In the genomic region with DNA sequence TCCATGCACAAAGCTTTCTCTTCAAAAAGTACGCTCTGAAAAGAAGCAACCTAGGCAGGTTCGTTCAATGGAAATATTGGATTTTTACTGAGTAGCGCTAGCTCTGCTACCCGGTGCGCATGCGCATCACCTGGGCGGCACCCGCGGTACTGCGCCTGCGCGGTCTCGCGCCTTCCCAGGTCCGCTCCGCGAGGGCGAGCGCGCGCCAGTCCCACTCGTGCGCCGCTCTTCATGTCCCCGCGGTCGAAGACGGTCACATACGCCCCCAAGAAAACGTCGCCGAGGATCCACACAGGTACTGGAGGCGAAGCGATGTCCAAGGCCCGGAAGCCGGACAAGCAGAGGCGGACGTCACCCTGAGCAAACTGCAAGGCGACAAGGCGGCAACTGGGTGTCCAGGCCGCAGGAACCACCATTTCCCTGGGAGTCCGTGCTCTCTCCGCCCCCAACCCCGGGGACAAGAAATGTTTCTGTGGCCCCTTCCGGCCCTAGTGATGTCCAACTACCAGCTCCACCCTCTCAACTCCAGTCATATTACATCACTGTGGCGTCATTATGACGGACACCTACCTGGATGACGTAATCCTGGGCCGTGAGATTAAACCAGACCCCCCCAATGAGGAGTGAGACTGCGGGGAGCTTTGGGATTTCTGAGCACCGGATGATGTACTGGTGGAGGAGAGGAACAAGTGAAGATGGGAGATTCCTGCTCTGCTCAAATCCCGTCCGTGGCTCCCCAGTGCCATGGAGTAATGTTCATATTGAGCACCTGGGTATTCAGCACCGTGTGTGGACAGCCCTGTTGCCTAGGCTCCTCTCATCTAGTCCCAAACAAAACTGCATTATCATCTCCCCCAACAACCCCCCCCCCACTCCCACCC, we compare ENCODE assay signal across 8 cellular contexts. TPM values are rescaled to one million over a fixed set of nuclear protein-coding genes. Genes with fewer than 3 reads are reported as not detected.
A peak's percentile ranks its signal among the peaks of the same experiment; 100 is the strongest.
DNase-seq lines count a peak whose midpoint lies in the region; ATAC-seq, FAIRE-seq and TF ChIP-seq lines count a peak whose summit lies in the region.

No MANE protein-coding gene starts in this region.

- no peak for TF ChIP-seq EP300 in A549 (IDR thresholded peaks at IDR 0.05)

- FAIRE-seq in A549 (lab: Jason Lieb, UNC) = no peak

- no peak for TF ChIP-seq RAD21 in A549 (conservative IDR thresholded peaks at IDR 0.05 in 1 of 2, IDR thresholded peaks at IDR 0.05 in 1 of 2)

- TF ChIP-seq POLR2A in A549 (IDR thresholded peaks at IDR 0.05; ENCODE audit: low read length) = peak; percentile 96

- intact Hi-C loops in Right ventricle myocardium inferior (cut with DNase I) (no loop called here), posterior vena cava (cut with DNase I) (loop anchor here in 1 of 2 donors (5.0 kb wide), 1 partner anchor 1037 kb away; no protein-coding TSS in a partner anchor)

- DNase-seq in A549 (ENCODE audit: low read depth in 1 of 2, low spot score in 1 of 2) (peak; percentile 90 to 99), Right ventricle myocardium inferior (ENCODE audit: missing footprints) (peak; percentile 88), posterior vena cava (ENCODE audit: low spot score) (peak; percentile 90)
- peak; percentile 68 for DNase-seq in activated gamma-delta T cell treated with anti-CD3 and anti-CD28 coated beads, Interleukin-2, amount 50 U/mL, for 16 hours (ENCODE audit: low read depth)

- H3K4me1 ChIP-seq in A549 (peaks cover 29% of the 10 kb centered on the region), urinary bladder (ENCODE audit: insufficient read depth) (no peaks in the 10 kb centered on the region)

- H3K9me3 ChIP-seq in A549 = 0 out of 3 replicates have a peak, but pooled peaks cover 3% of the 10 kb centered on the region

- WGBS in A549 (ENCODE audit: missing lambda C conversion rate) = 15% methylated on average over 33 of the region's 54 CpGs
- WGBS in urinary bladder = 11% methylated on average over 54 of the region's 54 CpGs

- ATAC-seq in A549 (peak in 1 of 2 experiments; percentile 9; a peak in 3 of 6 replicates), GM18517 (IDR thresholded peaks at IDR 0.05; ENCODE audit: unreplicated experiment) (peak; percentile 37), HG03108 (IDR thresholded peaks at IDR 0.05; ENCODE audit: unreplicated experiment) (peak; percentile 19), Right ventricle myocardium inferior (peak; percentile 23)

- peak overlapping the region; percentile 81 for H3K4me2 ChIP-seq in A549

- CTCF ChIA-PET in A549 (lab: Yijun Ruan, JAX) = interaction anchor here (0.9 to 2.6 kb wide), 8 partner anchors 10 to 223 kb away, joined by 3 to 12 read pairs (median 6); no protein-coding TSS in a partner anchor

- peak overlapping the region; percentile 75 to 88 for H3K27ac ChIP-seq in A549
- peak overlapping the region; percentile 26 for H3K27ac ChIP-seq in urinary bladder (ENCODE audit: low read depth)

- POLR2A ChIA-PET in A549 (lab: Yijun Ruan, JAX) = interaction anchor here (0.6 to 1.4 kb wide), 9 partner anchors 9 to 177 kb away, joined by 3 to 8 read pairs (median 3); a partner anchor contains a TSS

- no peak for TF ChIP-seq CTCF in A549 (IDR thresholded peaks at IDR 0.05)

- no peaks in the 10 kb centered on the region for H3K36me3 ChIP-seq in urinary bladder (ENCODE audit: insufficient read depth)

- H3K4me3 ChIP-seq in A549 = peak overlapping the region; percentile 45
- H3K4me3 ChIP-seq in urinary bladder (ENCODE audit: low read depth, low read length) = no peak overlapping the region

TF ChIP-seq in A549, 52 proteins besides CTCF, POLR2A, EP300 and RAD21 (continues in another document):
- TF ChIP-seq ZNF302 (CRISPR knock-in tag; IDR thresholded peaks at IDR 0.05) (no peak), PHF8 (IDR thresholded peaks at IDR 0.05; ENCODE audit: borderline replicate concordance, low read depth) (peak; percentile 81; the same call in 1 of the 2 replicates), BHLHE40 (IDR thresholded peaks at IDR 0.05; ENCODE audit: low read depth, low read length) (no peak), SMC3 (IDR thresholded peaks at IDR 0.05) (no peak), RNF2 (IDR thresholded peaks at IDR 0.05; ENCODE audit: borderline replicate concordance, low read depth) (peak; percentile 97; the same call in 1 of the 2 replicates), HOXA7 (CRISPR knock-in tag; IDR thresholded peaks at IDR 0.05) (no peak), EHMT2 (IDR thresholded peaks at IDR 0.05; ENCODE audit: low read depth) (no peak), CHD4 (IDR thresholded peaks at IDR 0.05; ENCODE audit: borderline replicate concordance) (no peak), MAFK (IDR thresholded peaks at IDR 0.05; ENCODE audit: partially characterized antibody) (no peak), CBX8 (IDR thresholded peaks at IDR 0.05) (no peak), ESRRA (IDR thresholded peaks at IDR 0.05; ENCODE audit: borderline replicate concordance, low read length) (no peak), TFCP2L1 (CRISPR knock-in tag; IDR thresholded peaks at IDR 0.05) (peak; percentile 83; the same call in 1 of the 2 replicates), FOSB (CRISPR knock-in tag; IDR thresholded peaks at IDR 0.05) (no peak), SREBF2 (IDR thresholded peaks at IDR 0.05) (no peak), RCOR1 (IDR thresholded peaks at IDR 0.05; ENCODE audit: low read depth, low read length) (no peak), FOSL2 (IDR thresholded peaks at IDR 0.05) (no peak), FOSL2 (CRISPR knock-in tag; IDR thresholded peaks at IDR 0.05) (peak; percentile 45; the same call in 1 of the 2 replicates)

TF ChIP-seq in PFSK-1, 5 proteins besides CTCF, POLR2A, EP300 and RAD21:
- TF ChIP-seq FOXP2 (optimal IDR thresholded peaks at IDR 0.05; ENCODE audit: borderline replicate concordance, extremely low read depth, extremely low read length, insufficient read depth) (no peak), SIN3A (IDR thresholded peaks at IDR 0.05; ENCODE audit: borderline replicate concordance, insufficient read depth, low read length) (no peak), POLR2AphosphoS5 (IDR thresholded peaks at IDR 0.05; ENCODE audit: low read depth, low read length) (0 out of 2 replicates have a peak, but pooled peaks have one; percentile 34), TAF1 (IDR thresholded peaks at IDR 0.05; ENCODE audit: borderline replicate concordance, insufficient read depth, low read length) (no peak)

RNA-seq across cellular contexts. Expression of a gene that starts 4.8 kb away (rescaled TPM):
- polyA plus RNA-seq in A549 (2011; rRNA removed) = 0.17 and 0.32 TPM in 2 replicates
- 0.30 and 0.41 TPM in 2 replicates for polyA plus RNA-seq in A549 (2012; cell fraction: cytosol; rRNA removed)
- 1.3 and 1.5 TPM in 2 replicates for polyA plus RNA-seq in A549 (2012; cell fraction: nucleus; rRNA removed)
- polyA plus RNA-seq in A549 (2017; fragmentation: RNase III; extraction: RNeasy Plus Mini Kit Qiagen cat#74134 plus additional on column Dnase treatment) = 1.0 to 1.7 TPM (median 1.4 TPM) in 3 replicates
- 0.54 and 0.83 TPM in 2 replicates for polyA minus RNA-seq in A549 (2011; rRNA and poly(A)+ RNA removed)
- 2.4 TPM for polyA plus RNA-seq in PFSK-1 (2012; ENCODE audit: insufficient read length, low read depth)
- total RNA-seq in Right ventricle myocardium inferior = 1.7 TPM
- total RNA-seq in posterior vena cava = under 1 TPM; 0.83 to 0.90 TPM
- 0.79 TPM for total RNA-seq in urinary bladder
- 0.52 TPM for polyA plus RNA-seq in urinary bladder

RNA-seq across cellular contexts. Expression of a gene that starts 31.5 kb away (rescaled TPM):
- 1.3 and 1.7 TPM in 2 replicates for polyA plus RNA-seq in A549 (2011; rRNA removed)
- polyA plus RNA-seq in A549 (2012; cell fraction: cytosol; rRNA removed) = 1.3 and 1.4 TPM in 2 replicates
- polyA plus RNA-seq in A549 (2012; cell fraction: nucleus; rRNA removed) = 5.7 and 7.2 TPM in 2 replicates
- polyA plus RNA-seq in A549 (2017; fragmentation: RNase III; extraction: RNeasy Plus Mini Kit Qiagen cat#74134 plus additional on column Dnase treatment) = 1.5 to 2.0 TPM (median 1.7 TPM) in 3 replicates
- polyA minus RNA-seq in A549 (2011; rRNA and poly(A)+ RNA removed) = 1.2 and 1.8 TPM in 2 replicates
- polyA plus RNA-seq in PFSK-1 (2012; ENCODE audit: insufficient read length, low read depth) = 0.39 TPM
- 0.27 TPM for total RNA-seq in Right ventricle myocardium inferior
- total RNA-seq in posterior vena cava = under 1 TPM; 0.33 to 0.37 TPM
- 0.58 TPM for total RNA-seq in urinary bladder
- polyA plus RNA-seq in urinary bladder = 0.77 TPM

RNA-seq across cellular contexts. Expression of a gene that starts 42.3 kb away (rescaled TPM):
- polyA plus RNA-seq in A549 (2011; rRNA removed) = 39.2 and 39.3 TPM in 2 replicates
- 66.5 and 83.6 TPM in 2 replicates for polyA plus RNA-seq in A549 (2012; cell fraction: cytosol; rRNA removed)
- polyA plus RNA-seq in A549 (2012; cell fraction: nucleus; rRNA removed) = 131 and 169 TPM in 2 replicates
- polyA plus RNA-seq in A549 (2017; fragmentation: RNase III; extraction: RNeasy Plus Mini Kit Qiagen cat#74134 plus additional on column Dnase treatment) = 52.5 to 69.7 TPM (median 67.0 TPM) in 3 replicates
- 44.5 and 46.1 TPM in 2 replicates for polyA minus RNA-seq in A549 (2011; rRNA and poly(A)+ RNA removed)
- polyA plus RNA-seq in PFSK-1 (2012; ENCODE audit: insufficient read length, low read depth) = 90.5 TPM
- total RNA-seq in Right ventricle myocardium inferior = 69.5 TPM
- 10 to 100 TPM; 65.0 to 82.3 TPM for total RNA-seq in posterior vena cava
- total RNA-seq in urinary bladder = 33.4 TPM
- polyA plus RNA-seq in urinary bladder = 136 TPM

RNA-seq across cellular contexts. Expression of a gene that starts 50.2 kb away (rescaled TPM):
- polyA plus RNA-seq in A549 (2011; rRNA removed) (24.2 and 26.1 TPM in 2 replicates), A549 (2017; fragmentation: RNase III; extraction: RNeasy Plus Mini Kit Qiagen cat#74134 plus additional on column Dnase treatment) (84.9 to 88.8 TPM (median 88.0 TPM) in 3 replicates), urinary bladder (18.4 TPM)
- 133 and 174 TPM in 2 replicates for polyA plus RNA-seq in A549 (2012; cell fraction: cytosol; rRNA removed)
- polyA plus RNA-seq in A549 (2012; cell fraction: nucleus; rRNA removed) = 513 and 742 TPM in 2 replicates
- 32.4 and 73.2 TPM in 2 replicates for polyA minus RNA-seq in A549 (2011; rRNA and poly(A)+ RNA removed)
- polyA plus RNA-seq in PFSK-1 (2012; ENCODE audit: insufficient read length, low read depth) = 77.0 TPM
- total RNA-seq in Right ventricle myocardium inferior (10.8 TPM), posterior vena cava (10 to 100 TPM; 10.4 to 12.3 TPM), urinary bladder (13.0 TPM)
